ENCODE assay signal across 8 cellular contexts in the genomic region with DNA sequence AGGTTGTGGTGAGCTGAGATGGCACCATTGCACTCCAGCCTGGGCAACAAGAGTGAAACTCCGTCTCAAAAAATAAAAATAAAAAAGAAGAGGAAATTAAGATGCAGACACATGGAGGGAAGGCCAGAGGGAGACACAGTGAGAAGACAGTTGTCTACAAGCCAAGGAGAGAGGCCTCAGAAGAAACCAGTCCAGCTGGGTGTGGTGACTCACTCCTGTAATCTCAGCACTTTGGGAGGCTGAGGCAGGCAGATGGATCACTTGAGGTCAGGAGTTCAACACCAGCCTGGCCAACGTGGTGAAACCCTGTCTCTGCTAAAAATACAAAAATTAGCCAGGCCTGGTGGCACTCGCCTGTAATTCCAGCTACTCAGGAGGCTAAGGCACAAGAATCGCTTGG.
DNase-seq lines count a peak whose midpoint lies in the region; TF ChIP-seq lines count a peak whose summit lies in the region.
"Not testable (repeated sequence)": the region's sequence is repeated elsewhere in the genome, so short reads cannot be mapped to it uniquely, and the experiment has no call there.

No MANE protein-coding gene starts in this region.

- 66 to 71% (median 70%) methylated on average over 4 of the region's 4 CpGs for WGBS in adrenal gland, 4 donors

- not testable (repeated sequence) for TF ChIP-seq POLR2A in adrenal gland (IDR thresholded peaks at IDR 0.05)

- not testable (repeated sequence) for TF ChIP-seq CTCF in adrenal gland (IDR thresholded peaks at IDR 0.05); coronary artery (IDR thresholded peaks at IDR 0.05); fibroblast of villous mesenchyme (IDR thresholded peaks at IDR 0.05; ENCODE audit: insufficient read depth, low read depth, low read length)

- H3K36me3 ChIP-seq in adrenal gland (replicated peaks in 1 of 2), result not testable (repeated sequence)

- H3K4me3 ChIP-seq in adrenal gland; coronary artery; fibroblast of villous mesenchyme (ENCODE audit: low read depth, low read length): not testable (repeated sequence)

- intact Hi-C loops in adrenal gland (cut with DNase I), result not testable (repeated sequence)

- not testable (repeated sequence) for H3K27ac ChIP-seq in adrenal gland
- peak overlapping the region in 1 of 2 donors; percentile 52 for H3K27ac ChIP-seq in coronary artery

- H3K27me3 ChIP-seq in adrenal gland, result not testable (repeated sequence)

- DNase-seq in EL (peak; percentile 78), HT1080 (ENCODE audit: low read depth) (peak; percentile 48), RKO (ENCODE audit: low spot score) (peak; percentile 26), adrenal gland (peak in 5 of 7 donors; percentile 21 to 51 (median 26)), coronary artery (ENCODE audit: low spot score) (peak; percentile 53), fibroblast of villous mesenchyme (ENCODE audit: low read depth) (peak; percentile 52), islet precursor cell (peak; percentile 52), stromal cell of bone marrow (ENCODE audit: low read depth) (peak; percentile 78)

- H3K4me1 ChIP-seq in adrenal gland (replicated peaks in 1 of 2), result not testable (repeated sequence)

- H3K9me3 ChIP-seq in adrenal gland (replicated peaks in 1 of 3), result not testable (repeated sequence)

Comparison
In these comparisons a context has a peak if more than half of its experiments do, and no peak if none do; other contexts are left out.
1. DNase-seq: peak in every context shown above with its lines; median percentile 78 in EL; 78 in stromal cell of bone marrow; 53 in coronary artery; 52 in fibroblast of villous mesenchyme; 52 in islet precursor cell; 48 in HT1080; 26 in RKO; 26 in adrenal gland.